24 cellular contexts compared by ENCODE assay signal in the genomic region with DNA sequence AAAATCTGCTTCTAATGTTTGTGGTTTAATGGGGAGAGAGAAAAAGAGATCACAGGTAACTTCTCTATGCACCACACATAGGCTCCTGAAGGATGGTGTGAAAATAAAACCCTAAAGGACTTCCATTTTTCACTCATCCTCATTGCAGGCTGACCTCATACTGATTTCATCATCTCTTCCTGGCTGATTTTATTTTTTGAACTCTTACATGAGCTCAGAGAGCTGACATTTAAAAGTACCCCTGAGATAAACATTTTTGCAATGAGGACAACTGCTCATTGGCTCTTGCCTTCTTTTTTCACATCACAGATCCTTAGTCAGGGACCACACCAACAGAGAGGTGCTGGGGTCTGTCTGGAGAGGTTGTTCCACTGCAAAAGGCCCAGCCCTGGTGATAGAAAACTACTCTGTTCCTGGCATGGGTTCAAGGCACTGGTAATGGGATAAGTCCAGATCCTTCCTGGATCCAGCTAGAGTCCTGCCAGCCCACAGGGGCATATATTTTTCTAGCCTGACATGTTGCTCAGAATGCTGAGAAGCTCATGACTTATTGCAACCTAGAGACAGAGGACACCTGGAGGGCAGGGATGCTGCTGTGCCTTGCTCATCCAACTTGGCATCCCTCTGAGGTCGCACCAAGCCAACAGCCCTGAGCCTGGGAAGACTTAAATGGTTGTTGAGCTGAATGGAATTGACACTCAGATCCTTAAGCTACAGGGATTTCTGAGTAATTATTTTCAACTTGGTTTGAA.
DNase-seq lines count a peak whose midpoint lies in the region; ATAC-seq and TF ChIP-seq lines count a peak whose summit lies in the region.
"Had no signal": no experiment of that assay in that cellular context is flagged by ENCODE, and none has a peak within 500 bp of the region (broad histone marks: within the 10 kb centered on the region; RNA-seq: fewer than 3 reads in every experiment).

No MANE protein-coding gene starts in this region.

- H3K4me1 ChIP-seq in tibial artery, result no peaks in the 10 kb centered on the region
- H3K4me1 ChIP-seq: HAP-1, vagina had no signal

- CTCF ChIA-PET in activated CD8-positive, alpha-beta memory T cell treated with anti-CD3 and anti-CD28 coated beads, Interleukin-2, amount 10 ng/mL, durations not matched to agents 7 days and 5 days (lab: Charles Lee), result no interaction called here

- peak; percentile 35 for ATAC-seq in activated CD8-positive, alpha-beta memory T cell treated with anti-CD3 and anti-CD28 coated beads, Interleukin-2, amount 10 ng/mL, durations not matched to agents 7 days and 5 days
- no peak for ATAC-seq in HG03045 (IDR thresholded peaks at IDR 0.05; ENCODE audit: unreplicated experiment)
- ATAC-seq: GM12878 had no signal

- intact Hi-C loops in tibial artery (cut with DNase I; ENCODE audit: low total_unique reads), result no loop called here

- H3K27me3 Mint-ChIP-seq in activated CD8-positive, alpha-beta memory T cell treated with anti-CD3 and anti-CD28 coated beads, Interleukin-2, amount 10 ng/mL, durations not matched to agents 7 days and 5 days, result no peaks in the 10 kb centered on the region
- no peaks in the 10 kb centered on the region for H3K27me3 Mint-ChIP-seq in stimulated activated naive CD8-positive, alpha-beta T cell treated with anti-CD3 and anti-CD28 coated beads, Interleukin-15, Interleukin-2, amounts not matched to agents 100 ng/mL and 50 ng/mL, for 24 hours
- H3K27me3 Mint-ChIP-seq: activated naive CD4-positive, alpha-beta T cell treated with anti-CD3 and anti-CD28 coated beads, Interleukin-2, amount 50 U/mL, for 24 hours; activated T-cell treated with anti-CD3 and anti-CD28 coated beads, Interleukin-2, amount 50 U/mL, for 24 hours; progenitor cell of endocrine pancreas had no signal

- H3K4me3 ChIP-seq in tibial artery (no peak overlapping the region), H7 (ENCODE audit: insufficient read depth, low read depth, low read length) (no peak overlapping the region)
- H3K4me3 ChIP-seq: GM12878, HAP-1, skin epidermis, vagina had no signal

- H3K27me3 ChIP-seq in tibial artery (no peaks in the 10 kb centered on the region), H7 (ENCODE audit: control insufficient read depth, insufficient read depth, low read length) (no peaks in the 10 kb centered on the region; the same call in 1 of the 2 replicates)
- H3K27me3 ChIP-seq: vagina had no signal

- no peak for TF ChIP-seq CTCF in tibial artery (IDR thresholded peaks at IDR 0.05)

- DNase-seq in activated CD8-positive, alpha-beta memory T cell treated with anti-CD3 and anti-CD28 coated beads, Interleukin-2, amount 10 ng/mL, durations not matched to agents 7 days and 5 days, result no peak
- no peak for DNase-seq in activated CD8-positive, alpha-beta memory T cell treated with anti-CD3 and anti-CD28 coated beads, Interleukin-2, amount 50 U/mL, for 4 hours
- peak; percentile 47 for DNase-seq in NCI-H446 treated with DMSO at 0.1 percent for 48 hours (lab: John Stamatoyannopoulos, UW)
- DNase-seq in cerebellum (ENCODE audit: low spot score), result peak; percentile 38
- DNase-seq in tibial artery, result no peak
- DNase-seq in H7, result no peak
- DNase-seq: activated CD4-positive, alpha-beta T cell treated with anti-CD3 and anti-CD28 coated beads, Interleukin-2, amount 50 U/mL, for 4 hours; activated T-cell treated with anti-CD3 and anti-CD28 coated beads, Interleukin-2, amount 50 U/mL, for 24 hours; GDM1; NCI-H1930; NCI-H510A; SHP77 had no signal

- H3K27ac ChIP-seq in tibial artery, result no peak overlapping the region
- H3K27ac ChIP-seq: skin epidermis, vagina, VCaP had no signal

- no peaks in the 10 kb centered on the region for H3K36me3 Mint-ChIP-seq in activated CD8-positive, alpha-beta memory T cell treated with anti-CD3 and anti-CD28 coated beads, Interleukin-2, amount 10 ng/mL, durations not matched to agents 7 days and 5 days
- no peaks in the 10 kb centered on the region for H3K36me3 Mint-ChIP-seq in stimulated activated naive CD8-positive, alpha-beta T cell treated with anti-CD3 and anti-CD28 coated beads, Interleukin-15, Interleukin-2, amounts not matched to agents 100 ng/mL and 50 ng/mL, for 24 hours (ENCODE audit: low read depth)
- H3K36me3 Mint-ChIP-seq: activated naive CD4-positive, alpha-beta T cell treated with anti-CD3 and anti-CD28 coated beads, Interleukin-2, amount 50 U/mL, for 24 hours; CD14-positive monocyte had no signal

- H3K27ac Mint-ChIP-seq in activated CD8-positive, alpha-beta memory T cell treated with anti-CD3 and anti-CD28 coated beads, Interleukin-2, amount 10 ng/mL, durations not matched to agents 7 days and 5 days, result no peak overlapping the region
- H3K27ac Mint-ChIP-seq in stimulated activated naive CD8-positive, alpha-beta T cell treated with anti-CD3 and anti-CD28 coated beads, Interleukin-15, Interleukin-2, amounts not matched to agents 100 ng/mL and 50 ng/mL, for 24 hours, result peak overlapping the region; percentile 22
- H3K27ac Mint-ChIP-seq: activated naive CD4-positive, alpha-beta T cell treated with anti-CD3 and anti-CD28 coated beads, Interleukin-2, amount 50 U/mL, for 24 hours; activated T-cell treated with anti-CD3 and anti-CD28 coated beads, Interleukin-2, amount 50 U/mL, for 24 hours; CD14-positive monocyte; mesothelial cell of epicardium; nephron; progenitor cell of endocrine pancreas had no signal

- H3K36me3 ChIP-seq in tibial artery (no peaks in the 10 kb centered on the region), H7 (replicated peaks; ENCODE audit: control insufficient read depth, insufficient read depth, low read length) (no peaks in the 10 kb centered on the region)
- H3K36me3 ChIP-seq: HAP-1, vagina had no signal

- no peak overlapping the region for H3K4me3 Mint-ChIP-seq in activated CD8-positive, alpha-beta memory T cell treated with anti-CD3 and anti-CD28 coated beads, Interleukin-2, amount 10 ng/mL, durations not matched to agents 7 days and 5 days
- no peak overlapping the region for H3K4me3 Mint-ChIP-seq in stimulated activated naive CD8-positive, alpha-beta T cell treated with anti-CD3 and anti-CD28 coated beads, Interleukin-15, Interleukin-2, amounts not matched to agents 100 ng/mL and 50 ng/mL, for 24 hours
- H3K4me3 Mint-ChIP-seq: activated naive CD4-positive, alpha-beta T cell treated with anti-CD3 and anti-CD28 coated beads, Interleukin-2, amount 50 U/mL, for 24 hours; activated T-cell treated with anti-CD3 and anti-CD28 coated beads, Interleukin-2, amount 50 U/mL, for 24 hours; CD14-positive monocyte; mesothelial cell of epicardium; nephron had no signal

- peaks cover 40% of the 10 kb centered on the region for H3K4me1 Mint-ChIP-seq in activated CD8-positive, alpha-beta memory T cell treated with anti-CD3 and anti-CD28 coated beads, Interleukin-2, amount 10 ng/mL, durations not matched to agents 7 days and 5 days
- H3K4me1 Mint-ChIP-seq in stimulated activated naive CD8-positive, alpha-beta T cell treated with anti-CD3 and anti-CD28 coated beads, Interleukin-15, Interleukin-2, amounts not matched to agents 100 ng/mL and 50 ng/mL, for 24 hours (ENCODE audit: low read depth), result peaks cover 21% of the 10 kb centered on the region
- H3K4me1 Mint-ChIP-seq: nephron had no signal

- H3K9me3 Mint-ChIP-seq in activated CD8-positive, alpha-beta memory T cell treated with anti-CD3 and anti-CD28 coated beads, Interleukin-2, amount 10 ng/mL, durations not matched to agents 7 days and 5 days (ENCODE audit: low read depth), result no peaks in the 10 kb centered on the region
- H3K9me3 Mint-ChIP-seq in stimulated activated naive CD8-positive, alpha-beta T cell treated with anti-CD3 and anti-CD28 coated beads, Interleukin-15, Interleukin-2, amounts not matched to agents 100 ng/mL and 50 ng/mL, for 24 hours, result no peaks in the 10 kb centered on the region
- H3K9me3 Mint-ChIP-seq: activated naive CD4-positive, alpha-beta T cell treated with anti-CD3 and anti-CD28 coated beads, Interleukin-2, amount 50 U/mL, for 24 hours; activated T-cell treated with anti-CD3 and anti-CD28 coated beads, Interleukin-2, amount 50 U/mL, for 24 hours; CD14-positive monocyte; nephron had no signal

- H3K9me3 ChIP-seq in tibial artery, result no peaks in the 10 kb centered on the region
- H3K9me3 ChIP-seq: HAP-1, vagina had no signal

Comparison
In these comparisons a context has a peak if more than half of its experiments do, and no peak if none do; other contexts are left out.
1. DNase-seq: peak in NCI-H446 treated with DMSO at 0.1 percent for 48 hours (single experiment) and cerebellum (single experiment); none in activated CD8-positive, alpha-beta memory T cell treated with anti-CD3 and anti-CD28 coated beads, Interleukin-2, amount 10 ng/mL, durations not matched to agents 7 days and 5 days (single experiment), activated CD8-positive, alpha-beta memory T cell treated with anti-CD3 and anti-CD28 coated beads, Interleukin-2, amount 50 U/mL, for 4 hours (single experiment), tibial artery (0 of 2) and H7 (single experiment).